25 cellular contexts compared by ENCODE assay signal in genomic region chr3:185339945-185340344, GRCh38.
"Had no signal": no experiment of that assay in that cellular context is flagged by ENCODE, and none has a peak within 500 bp of the region (broad histone marks: within the 10 kb centered on the region; RNA-seq: fewer than 3 reads in every experiment).

No MANE protein-coding gene starts in this region.

- H3K9ac ChIP-seq: neural progenitor cell, parathyroid adenoma had no signal

- ATAC-seq: natural killer cell; psoas muscle; right cardiac atrium; stimulated activated effector memory CD8-positive, alpha-beta T cell treated with anti-CD3 and anti-CD28 coated beads, Interleukin-12 subunit alpha, Interleukin-12 subunit beta, amount 100 ng/mL, for 72 hours; stimulated activated naive B cell treated with anti-CD40 and anti-IgM and Interleukin-4, amounts not matched to agents 10 μg/mL and 1 μg/mL and 100 μg/mL, for 72 hours had no signal

- H3K4me1 ChIP-seq: neural progenitor cell, parathyroid adenoma, psoas muscle, thyroid gland, tibial nerve, vagina had no signal

- H3K4me2 ChIP-seq: neural progenitor cell had no signal

- H3K79me2 ChIP-seq: parathyroid adenoma had no signal

- H3K27ac ChIP-seq: neural progenitor cell, ovary, parathyroid adenoma, psoas muscle, sigmoid colon, thoracic aorta, thyroid gland, tibial nerve, upper lobe of left lung, vagina had no signal

- DNase-seq: natural killer cell; occipital lobe; ovary; posterior cingulate gyrus; psoas muscle; right cardiac atrium; sigmoid colon; small intestine; stimulated activated CD4-positive, alpha-beta T cell treated with anti-CD3 and anti-CD28 coated beads, Interleukin-15, amount 100 ng/mL, for 24 hours; stimulated activated CD4-positive, alpha-beta T cell treated with anti-CD3 and anti-CD28 coated beads, Interleukin-2, amount 100 ng/mL, for 24 hours; stimulated activated CD4-positive, alpha-beta T cell treated with anti-CD3 and anti-CD28 coated beads, Interleukin-2, amount 100 ng/mL, for 48 hours; stimulated activated CD4-positive, alpha-beta T cell treated with anti-CD3 and anti-CD28 coated beads, Interleukin-4, amount 100 ng/mL, for 24 hours; stimulated activated naive B cell treated with anti-CD40 and anti-IgM and Interleukin-4, amounts not matched to agents 10 μg/mL and 1 μg/mL and 100 μg/mL, for 72 hours; stimulated activated naive CD4-positive, alpha-beta T cell treated with Interleukin-2 at 50 U/mL for 16 hours; stomach; thyroid gland; trophoblast cell; upper lobe of left lung had no signal

- H3K27me3 ChIP-seq: neural progenitor cell, ovary, sigmoid colon, stomach, thyroid gland, tibial nerve, upper lobe of left lung, vagina had no signal

- H3K36me3 ChIP-seq: neural progenitor cell, ovary, sigmoid colon, stomach, thoracic aorta, thyroid gland, tibial nerve, upper lobe of left lung, vagina had no signal

- FAIRE-seq: small intestine, urothelium cell line had no signal

- H2AFZ ChIP-seq: neural progenitor cell, parathyroid adenoma had no signal

- H3K4me3 ChIP-seq: neural progenitor cell, ovary, psoas muscle, sigmoid colon, stomach, thoracic aorta, thyroid gland, tibial nerve, upper lobe of left lung, vagina had no signal

- H3K9me3 ChIP-seq: ovary, psoas muscle, sigmoid colon, stomach, thoracic aorta, thyroid gland, tibial nerve, upper lobe of left lung, vagina had no signal
